In genomic region chrX:106894392-106894909, GRCh38 we compare ENCODE assay signal across 9 cellular contexts. TPM values are rescaled to one million over a fixed set of nuclear protein-coding genes. Genes with fewer than 3 reads are reported as not detected.
DNase-seq lines count a peak whose midpoint lies in the region; ATAC-seq, FAIRE-seq and TF ChIP-seq lines count a peak whose summit lies in the region.
"Had no signal": no experiment of that assay in that cellular context is flagged by ENCODE, and none has a peak within 500 bp of the region (broad histone marks: within the 10 kb centered on the region; RNA-seq: fewer than 3 reads in every experiment).

No MANE protein-coding gene starts in this region.

- no peak overlapping the region for H3K27ac Mint-ChIP-seq in GM23338

- H3K4me1 ChIP-seq in GM23338 (ENCODE audit: insufficient read depth), result no peaks in the 10 kb centered on the region

- H3K9me3 Mint-ChIP-seq in GM23338, result no peaks in the 10 kb centered on the region

- DNase-seq in GM23338 (ENCODE audit: low spot score) (peak; percentile 73), NB4 (ENCODE audit: low read depth) (peak; percentile 54), T-helper 1 cell (peak in 4 of 5 donors; percentile 21 to 42 (median 24)), astrocyte of the spinal cord (ENCODE audit: low read depth, low spot score) (peak; percentile 79), iPS-NIHi11 (ENCODE audit: low spot score) (peak; percentile 52)
- peak; percentile 8 to 52 (median 21) for DNase-seq in stimulated activated CD4-positive, alpha-beta T cell treated with anti-CD3 and anti-CD28 coated beads, Interleukin-12 subunit alpha, Interleukin-12 subunit beta, amount 100 ng/mL, for 48 hours (ENCODE audit: low read depth in 2 of 3, low spot score in 1 of 3)

- peak; percentile 69 for FAIRE-seq in G401.6 (lab: Jason Lieb, UNC)
- FAIRE-seq: endometrium had no signal

- in situ Hi-C loops in astrocyte of the spinal cord (cut with HindIII; ENCODE audit: low sequenced_read_pairs), result no loop called here

- no peak overlapping the region; the same call in 1 of the 2 replicates for H3K4me2 ChIP-seq in GM23338

- H3K36me3 ChIP-seq in GM23338 (ENCODE audit: insufficient read depth), result no peaks in the 10 kb centered on the region

- H3K27me3 ChIP-seq in GM23338 (ENCODE audit: insufficient read depth), result no peaks in the 10 kb centered on the region

- ATAC-seq in GM23338, result peak; percentile 92
- ATAC-seq in HG03097 (IDR thresholded peaks at IDR 0.05; ENCODE audit: low FRiP score, unreplicated experiment), result no peak

- H2AFZ ChIP-seq in GM23338, result no peak overlapping the region; the same call in 1 of the 2 replicates

- H4K20me1 ChIP-seq in GM23338 (replicated peaks; ENCODE audit: insufficient read depth), result no peaks in the 10 kb centered on the region

- H3K79me2 ChIP-seq in GM23338 (replicated peaks; ENCODE audit: insufficient read depth), result no peaks in the 10 kb centered on the region

- no peaks in the 10 kb centered on the region for H3F3A ChIP-seq in GM23338 (replicated peaks; ENCODE audit: low read depth)

- peaks cover 7% of the 10 kb centered on the region; the same call in 2 of the 3 replicates for H3K4me1 Mint-ChIP-seq in GM23338

- H3K36me3 Mint-ChIP-seq in GM23338 (ENCODE audit: low read depth), result no peaks in the 10 kb centered on the region

- TF ChIP-seq POLR2A in NB4 (IDR thresholded peaks at IDR 0.05; ENCODE audit: extremely low read depth, insufficient read length), result no peak

- no peak overlapping the region for H3K27ac ChIP-seq in GM23338 (ENCODE audit: low read depth)

- no peak overlapping the region for H3K4me3 ChIP-seq in GM23338
- H3K4me3 ChIP-seq in NB4 (ENCODE audit: low read depth, low read length), result no peak overlapping the region
- H3K4me3 ChIP-seq in astrocyte of the spinal cord (ENCODE audit: low read depth, low read length), result no peak overlapping the region

- no peaks in the 10 kb centered on the region for H3K9me2 ChIP-seq in GM23338 (ENCODE audit: insufficient read depth)

- TF ChIP-seq CTCF in GM23338 (conservative IDR thresholded peaks at IDR 0.05; ENCODE audit: low read depth in 2 of 2) (peak; percentile 69 to 84), NB4 (IDR thresholded peaks at IDR 0.05; ENCODE audit: low read depth, low read length) (peak; percentile 77), astrocyte of the spinal cord (IDR thresholded peaks at IDR 0.05; ENCODE audit: low read depth, low read length) (peak; percentile 83)

- H3K27me3 Mint-ChIP-seq in GM23338 (ENCODE audit: insufficient read depth, low read depth, poor library complexity), result peaks cover 2% of the 10 kb centered on the region

- no peak overlapping the region for H3K4me3 Mint-ChIP-seq in GM23338

TF ChIP-seq in GM23338, 12 proteins besides CTCF, POLR2A, EP300 and RAD21 (continues in another document):
- TF ChIP-seq JUNB (IDR thresholded peaks at IDR 0.05; ENCODE audit: unreplicated experiment) (no peak), REST (IDR thresholded peaks at IDR 0.05; ENCODE audit: unreplicated experiment) (no peak), ZNF114 (CRISPR knock-in tag; IDR thresholded peaks at IDR 0.05) (no peak), EZH2phosphoT487 (IDR thresholded peaks at IDR 0.05; ENCODE audit: unreplicated experiment) (no peak), ZNF331 (CRISPR knock-in tag; IDR thresholded peaks at IDR 0.05; ENCODE audit: low read depth) (no peak)
- TF ChIP-seq, protein P1, sequence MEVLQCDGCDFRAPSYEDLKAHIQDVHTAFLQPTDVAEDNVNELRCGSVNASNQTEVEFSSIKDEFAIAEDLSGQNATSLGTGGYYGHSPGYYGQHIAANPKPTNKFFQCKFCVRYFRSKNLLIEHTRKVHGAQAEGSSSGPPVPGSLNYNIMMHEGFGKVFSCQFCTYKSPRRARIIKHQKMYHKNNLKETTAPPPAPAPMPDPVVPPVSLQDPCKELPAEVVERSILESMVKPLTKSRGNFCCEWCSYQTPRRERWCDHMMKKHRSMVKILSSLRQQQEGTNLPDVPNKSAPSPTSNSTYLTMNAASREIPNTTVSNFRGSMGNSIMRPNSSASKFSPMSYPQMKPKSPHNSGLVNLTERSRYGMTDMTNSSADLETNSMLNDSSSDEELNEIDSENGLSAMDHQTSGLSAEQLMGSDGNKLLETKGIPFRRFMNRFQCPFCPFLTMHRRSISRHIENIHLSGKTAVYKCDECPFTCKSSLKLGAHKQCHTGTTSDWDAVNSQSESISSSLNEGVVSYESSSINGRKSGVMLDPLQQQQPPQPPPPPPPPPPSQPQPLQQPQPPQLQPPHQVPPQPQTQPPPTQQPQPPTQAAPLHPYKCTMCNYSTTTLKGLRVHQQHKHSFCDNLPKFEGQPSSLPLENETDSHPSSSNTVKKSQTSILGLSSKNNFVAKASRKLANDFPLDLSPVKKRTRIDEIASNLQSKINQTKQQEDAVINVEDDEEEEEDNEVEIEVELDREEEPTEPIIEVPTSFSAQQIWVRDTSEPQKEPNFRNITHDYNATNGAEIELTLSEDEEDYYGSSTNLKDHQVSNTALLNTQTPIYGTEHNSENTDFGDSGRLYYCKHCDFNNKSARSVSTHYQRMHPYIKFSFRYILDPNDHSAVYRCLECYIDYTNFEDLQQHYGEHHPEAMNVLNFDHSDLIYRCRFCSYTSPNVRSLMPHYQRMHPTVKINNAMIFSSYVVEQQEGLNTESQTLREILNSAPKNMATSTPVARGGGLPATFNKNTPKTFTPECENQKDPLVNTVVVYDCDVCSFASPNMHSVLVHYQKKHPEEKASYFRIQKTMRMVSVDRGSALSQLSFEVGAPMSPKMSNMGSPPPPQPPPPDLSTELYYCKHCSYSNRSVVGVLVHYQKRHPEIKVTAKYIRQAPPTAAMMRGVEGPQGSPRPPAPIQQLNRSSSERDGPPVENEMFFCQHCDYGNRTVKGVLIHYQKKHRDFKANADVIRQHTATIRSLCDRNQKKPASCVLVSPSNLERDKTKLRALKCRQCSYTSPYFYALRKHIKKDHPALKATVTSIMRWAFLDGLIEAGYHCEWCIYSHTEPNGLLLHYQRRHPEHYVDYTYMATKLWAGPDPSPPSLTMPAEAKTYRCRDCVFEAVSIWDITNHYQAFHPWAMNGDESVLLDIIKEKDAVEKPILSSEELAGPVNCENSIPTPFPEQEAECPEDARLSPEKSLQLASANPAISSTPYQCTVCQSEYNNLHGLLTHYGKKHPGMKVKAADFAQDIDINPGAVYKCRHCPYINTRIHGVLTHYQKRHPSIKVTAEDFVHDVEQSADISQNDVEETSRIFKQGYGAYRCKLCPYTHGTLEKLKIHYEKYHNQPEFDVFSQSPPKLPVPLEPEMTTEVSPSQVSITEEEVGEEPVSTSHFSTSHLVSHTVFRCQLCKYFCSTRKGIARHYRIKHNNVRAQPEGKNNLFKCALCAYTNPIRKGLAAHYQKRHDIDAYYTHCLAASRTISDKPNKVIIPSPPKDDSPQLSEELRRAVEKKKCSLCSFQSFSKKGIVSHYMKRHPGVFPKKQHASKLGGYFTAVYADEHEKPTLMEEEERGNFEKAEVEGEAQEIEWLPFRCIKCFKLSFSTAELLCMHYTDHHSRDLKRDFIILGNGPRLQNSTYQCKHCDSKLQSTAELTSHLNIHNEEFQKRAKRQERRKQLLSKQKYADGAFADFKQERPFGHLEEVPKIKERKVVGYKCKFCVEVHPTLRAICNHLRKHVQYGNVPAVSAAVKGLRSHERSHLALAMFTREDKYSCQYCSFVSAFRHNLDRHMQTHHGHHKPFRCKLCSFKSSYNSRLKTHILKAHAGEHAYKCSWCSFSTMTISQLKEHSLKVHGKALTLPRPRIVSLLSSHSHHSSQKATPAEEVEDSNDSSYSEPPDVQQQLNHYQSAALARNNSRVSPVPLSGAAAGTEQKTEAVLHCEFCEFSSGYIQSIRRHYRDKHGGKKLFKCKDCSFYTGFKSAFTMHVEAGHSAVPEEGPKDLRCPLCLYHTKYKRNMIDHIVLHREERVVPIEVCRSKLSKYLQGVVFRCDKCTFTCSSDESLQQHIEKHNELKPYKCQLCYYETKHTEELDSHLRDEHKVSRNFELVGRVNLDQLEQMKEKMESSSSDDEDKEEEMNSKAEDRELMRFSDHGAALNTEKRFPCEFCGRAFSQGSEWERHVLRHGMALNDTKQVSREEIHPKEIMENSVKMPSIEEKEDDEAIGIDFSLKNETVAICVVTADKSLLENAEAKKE (CRISPR knock-in tag; IDR thresholded peaks at IDR 0.05), result no peak
- TF ChIP-seq, protein P2, sequence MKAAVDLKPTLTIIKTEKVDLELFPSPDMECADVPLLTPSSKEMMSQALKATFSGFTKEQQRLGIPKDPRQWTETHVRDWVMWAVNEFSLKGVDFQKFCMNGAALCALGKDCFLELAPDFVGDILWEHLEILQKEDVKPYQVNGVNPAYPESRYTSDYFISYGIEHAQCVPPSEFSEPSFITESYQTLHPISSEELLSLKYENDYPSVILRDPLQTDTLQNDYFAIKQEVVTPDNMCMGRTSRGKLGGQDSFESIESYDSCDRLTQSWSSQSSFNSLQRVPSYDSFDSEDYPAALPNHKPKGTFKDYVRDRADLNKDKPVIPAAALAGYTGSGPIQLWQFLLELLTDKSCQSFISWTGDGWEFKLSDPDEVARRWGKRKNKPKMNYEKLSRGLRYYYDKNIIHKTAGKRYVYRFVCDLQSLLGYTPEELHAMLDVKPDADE (IDR thresholded peaks at IDR 0.05), result no peak

RNA-seq across cellular contexts. Expression of gene RIPPLY1, which starts 8.7 kb away (rescaled TPM):
- not detected in 2 replicates for total RNA-seq in GM23338 (2014; rRNA removed; shearing (Covaris generic))
- not detected in 2 replicates for polyA plus RNA-seq in GM23338 (2016; fragmentation: Nextera tagmentation; extraction: Ambion mirVana)

RNA-seq across cellular contexts. Expression of gene CLDN2, which starts 25.8 kb away (rescaled TPM):
- total RNA-seq in GM23338 (2014; rRNA removed; shearing (Covaris generic)), result not detected in 2 replicates
- polyA plus RNA-seq in GM23338 (2016; fragmentation: Nextera tagmentation; extraction: Ambion mirVana), result not detected in 2 replicates

Comparison
In these comparisons a context has a peak if more than half of its experiments do, and no peak if none do; other contexts are left out.
1. DNase-seq: peak in every context shown above with its lines; median percentile 79 in astrocyte of the spinal cord; 73 in GM23338; 54 in NB4; 52 in iPS-NIHi11; 24 in T-helper 1 cell; 21 in stimulated activated CD4-positive, alpha-beta T cell treated with anti-CD3 and anti-CD28 coated beads, Interleukin-12 subunit alpha, Interleukin-12 subunit beta, amount 100 ng/mL, for 48 hours.